28 cellular contexts compared by ENCODE assay signal in genomic region chr7:4268040-4268965, GRCh38.
DNase-seq lines count a peak whose midpoint lies in the region; ATAC-seq and TF ChIP-seq lines count a peak whose summit lies in the region.
"Had no signal": no experiment of that assay in that cellular context is flagged by ENCODE, and none has a peak within 500 bp of the region (broad histone marks: within the 10 kb centered on the region; RNA-seq: fewer than 3 reads in every experiment).

No MANE protein-coding gene starts in this region.

- DNase-seq in A172 (ENCODE audit: low spot score) (peak; percentile 54), HT1080 (ENCODE audit: low read depth) (peak; percentile 32), colonic mucosa (peak; percentile 9), neural progenitor cell (ENCODE audit: low spot score) (peak; percentile 16), DMS153 (lab: John Stamatoyannopoulos, UW) (no peak)
- DNase-seq: activated CD4-positive, alpha-beta T cell treated with anti-CD3 and anti-CD28 coated beads for 36 hours; activated gamma-delta T cell treated with Interleukin-2 at 50 U/mL for 16 hours; activated naive CD8-positive, alpha-beta T cell treated with anti-CD3 and anti-CD28 coated beads, Interleukin-2, amount 50 U/mL, for 24 hours; activated T-cell treated with anti-CD3 and anti-CD28 coated beads, Interleukin-2, amount 50 U/mL, for 48 hours; CD4-positive, alpha-beta T cell; central memory CD4-positive, alpha-beta T cell; dermis blood vessel endothelial cell; glutamatergic neuron; H9; Karpas-422; left ventricle myocardium superior; naive thymus-derived CD4-positive, alpha-beta T cell; NCI-H146; NCI-H2107; Peyer's patch; stimulated activated CD4-positive, alpha-beta T cell treated with anti-CD3 and anti-CD28 coated beads, Interleukin-1b, Interleukin-23, amount 100 ng/mL, for 48 hours had no signal

- no peak overlapping the region for H3K27ac ChIP-seq in colonic mucosa
- H3K27ac ChIP-seq in neural progenitor cell = no peak overlapping the region
- H3K27ac ChIP-seq: Peyer's patch, skin epidermis had no signal

- no peaks in the 10 kb centered on the region for H3K79me2 ChIP-seq in neural progenitor cell (ENCODE audit: low read depth)

- H2AFZ ChIP-seq in neural progenitor cell (replicated peaks) = no peak overlapping the region

- no peaks in the 10 kb centered on the region for H3K27me3 ChIP-seq in colonic mucosa
- no peaks in the 10 kb centered on the region for H3K27me3 ChIP-seq in neural progenitor cell
- H3K27me3 ChIP-seq: Peyer's patch had no signal

- H3K4me1 Mint-ChIP-seq in neural progenitor cell = peaks cover 6% of the 10 kb centered on the region
- H3K4me1 Mint-ChIP-seq: activated CD4-positive, alpha-beta T cell treated with anti-CD3 and anti-CD28 coated beads for 36 hours; activated naive CD8-positive, alpha-beta T cell treated with anti-CD3 and anti-CD28 coated beads, Interleukin-2, amount 50 U/mL, for 24 hours; naive thymus-derived CD4-positive, alpha-beta T cell had no signal

- H3K4me2 ChIP-seq in neural progenitor cell = no peak overlapping the region

- H3K9me3 ChIP-seq in colonic mucosa (no peaks in the 10 kb centered on the region), neural progenitor cell (ENCODE audit: low read depth) (no peaks in the 10 kb centered on the region)
- H3K9me3 ChIP-seq: Peyer's patch had no signal

- no peak overlapping the region for H3K27ac Mint-ChIP-seq in neural progenitor cell
- H3K27ac Mint-ChIP-seq: activated CD4-positive, alpha-beta T cell treated with anti-CD3 and anti-CD28 coated beads for 36 hours; activated naive CD8-positive, alpha-beta T cell treated with anti-CD3 and anti-CD28 coated beads, Interleukin-2, amount 50 U/mL, for 24 hours; CD4-positive, alpha-beta T cell; naive thymus-derived CD4-positive, alpha-beta T cell; stimulated activated naive CD8-positive, alpha-beta T cell treated with anti-CD3 and anti-CD28 coated beads, Interleukin-15, Interleukin-2, amounts not matched to agents 100 ng/mL and 50 ng/mL, for 24 hours had no signal

- peaks cover 2% of the 10 kb centered on the region for H3K36me3 Mint-ChIP-seq in neural progenitor cell
- H3K36me3 Mint-ChIP-seq: naive thymus-derived CD4-positive, alpha-beta T cell had no signal

- no peaks in the 10 kb centered on the region for H3K27me3 Mint-ChIP-seq in neural progenitor cell (ENCODE audit: insufficient read depth, low read depth)

- intact Hi-C loops in colonic mucosa (cut with DNase I) = no loop called here

- H3F3A ChIP-seq in neural progenitor cell (ENCODE audit: low read depth) = no peaks in the 10 kb centered on the region

- no peaks in the 10 kb centered on the region for H3K36me3 ChIP-seq in colonic mucosa
- no peaks in the 10 kb centered on the region for H3K36me3 ChIP-seq in neural progenitor cell
- H3K36me3 ChIP-seq: Peyer's patch had no signal

- H3K4me3 Mint-ChIP-seq in neural progenitor cell = no peak overlapping the region
- H3K4me3 Mint-ChIP-seq: activated CD4-positive, alpha-beta T cell treated with anti-CD3 and anti-CD28 coated beads for 36 hours; activated naive CD8-positive, alpha-beta T cell treated with anti-CD3 and anti-CD28 coated beads, Interleukin-2, amount 50 U/mL, for 24 hours; CD4-positive, alpha-beta T cell; H9; naive thymus-derived CD4-positive, alpha-beta T cell; stimulated activated naive CD8-positive, alpha-beta T cell treated with anti-CD3 and anti-CD28 coated beads, Interleukin-15, Interleukin-2, amounts not matched to agents 100 ng/mL and 50 ng/mL, for 24 hours had no signal

- H3K4me1 ChIP-seq in colonic mucosa (no peaks in the 10 kb centered on the region), neural progenitor cell (no peaks in the 10 kb centered on the region)
- H3K4me1 ChIP-seq: Peyer's patch had no signal

- H3K4me3 ChIP-seq in colonic mucosa = no peak overlapping the region
- H3K4me3 ChIP-seq in neural progenitor cell = no peak overlapping the region
- H3K4me3 ChIP-seq: Peyer's patch, skin epidermis had no signal

- no peak for ATAC-seq in HG02588 (IDR thresholded peaks at IDR 0.05; ENCODE audit: unreplicated experiment)
- ATAC-seq in GM21367 (IDR thresholded peaks at IDR 0.05; ENCODE audit: unreplicated experiment) = no peak
- ATAC-seq in HG03457 (IDR thresholded peaks at IDR 0.05; ENCODE audit: unreplicated experiment) = no peak
- ATAC-seq: activated CD4-positive, alpha-beta T cell treated with anti-CD3 and anti-CD28 coated beads for 36 hours; activated naive CD8-positive, alpha-beta T cell treated with anti-CD3 and anti-CD28 coated beads, Interleukin-2, amount 50 U/mL, for 24 hours; esophagus mucosa; HepG2; left ventricle myocardium superior; naive thymus-derived CD4-positive, alpha-beta T cell had no signal

- no peaks in the 10 kb centered on the region for H4K20me1 ChIP-seq in neural progenitor cell (ENCODE audit: low read depth)

- TF ChIP-seq CTCF in colonic mucosa (IDR thresholded peaks at IDR 0.05) (no peak), neural progenitor cell (IDR thresholded peaks at IDR 0.05) (no peak)

- no peaks in the 10 kb centered on the region for H3K9me3 Mint-ChIP-seq in neural progenitor cell
- H3K9me3 Mint-ChIP-seq: activated naive CD8-positive, alpha-beta T cell treated with anti-CD3 and anti-CD28 coated beads, Interleukin-2, amount 50 U/mL, for 24 hours; CD4-positive, alpha-beta T cell; H9; stimulated activated naive CD8-positive, alpha-beta T cell treated with anti-CD3 and anti-CD28 coated beads, Interleukin-15, Interleukin-2, amounts not matched to agents 100 ng/mL and 50 ng/mL, for 24 hours had no signal

- H3K9ac ChIP-seq in colonic mucosa (ENCODE audit: low read depth in 2 of 2, low read length in 2 of 2) (no peak overlapping the region), neural progenitor cell (no peak overlapping the region)
